In the genomic region with DNA sequence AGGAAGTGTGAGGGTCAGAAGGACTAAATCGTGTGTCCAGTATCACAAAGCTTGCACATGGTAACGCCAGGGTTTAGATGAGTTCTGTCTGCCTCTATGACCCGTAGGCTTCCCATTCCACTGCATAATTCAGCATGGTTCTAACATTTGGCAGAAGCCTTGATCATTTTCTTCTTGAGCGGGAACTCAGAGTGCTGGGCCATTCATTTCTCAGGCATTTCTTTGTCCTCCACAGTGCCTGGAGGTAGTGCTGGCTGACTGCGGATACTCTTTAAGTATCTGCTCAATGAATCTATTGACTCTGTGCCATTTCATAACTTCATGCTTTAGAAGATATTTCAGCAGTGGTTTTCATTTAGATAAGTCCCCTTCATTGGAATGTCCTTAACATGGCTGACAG, we compare ENCODE assay signal across 21 cellular contexts.
"Had no signal": no experiment of that assay in that cellular context is flagged by ENCODE, and none has a peak within 500 bp of the region (broad histone marks: within the 10 kb centered on the region; RNA-seq: fewer than 3 reads in every experiment).

No MANE protein-coding gene starts in this region.

- H3K79me2 ChIP-seq: hepatocyte had no signal

- H3K27ac ChIP-seq: hepatocyte, left ventricle myocardium inferior, pancreas, prostate gland, skin epidermis, tibial nerve, upper lobe of left lung, vagina had no signal

- H2AFZ ChIP-seq: hepatocyte had no signal

- H3K4me2 ChIP-seq: hepatocyte had no signal

- ATAC-seq: natural killer cell; pancreas; right cardiac atrium; sciatic nerve; stimulated activated effector memory CD8-positive, alpha-beta T cell treated with anti-CD3 and anti-CD28 coated beads, Interleukin-12 subunit alpha, Interleukin-12 subunit beta, amount 100 ng/mL, for 72 hours had no signal

- DNase-seq: islet precursor cell; left ventricle myocardium inferior; mesendoderm; naive B cell; natural killer cell; nephron progenitor cell; pancreas; posterior cingulate gyrus; retina; right cardiac atrium; stimulated activated CD4-positive, alpha-beta T cell treated with anti-CD3 and anti-CD28 coated beads, Interleukin-4, amount 100 ng/mL, for 24 hours; stimulated activated naive CD4-positive, alpha-beta T cell had no signal

- H3K27me3 ChIP-seq: hepatocyte, pancreas, tibial nerve, upper lobe of left lung, vagina had no signal

- H3K4me1 ChIP-seq: left ventricle myocardium inferior, pancreas, prostate gland, tibial nerve, upper lobe of left lung, vagina had no signal

- H3K36me3 ChIP-seq: left ventricle myocardium inferior, pancreas, prostate gland, tibial nerve, upper lobe of left lung, vagina had no signal

- H3K4me3 ChIP-seq: hepatocyte, left ventricle myocardium inferior, lung, pancreas, prostate gland, skin epidermis, tibial nerve, upper lobe of left lung, vagina had no signal

- H3K9me3 ChIP-seq: left ventricle myocardium inferior, pancreas, prostate gland, tibial nerve, upper lobe of left lung, vagina had no signal
